2 cellular contexts compared by ENCODE assay signal in genomic region chr3:177960014-177960413, GRCh38.
A peak's percentile ranks its signal among the peaks of the same experiment; 100 is the strongest.
TF ChIP-seq lines count a peak whose summit lies in the region.

No MANE protein-coding gene starts in this region.

TF ChIP-seq in liver, 16 proteins besides CTCF, POLR2A, EP300 and RAD21 (continued from another document):
- TF ChIP-seq ATF3 (IDR thresholded peaks at IDR 0.05) = no peak
- no peak for TF ChIP-seq GABPA (IDR thresholded peaks at IDR 0.05 in 1 of 2, conservative IDR thresholded peaks at IDR 0.05 in 1 of 2)
- no peak for TF ChIP-seq HNF4G (IDR thresholded peaks at IDR 0.05)
- no peak for TF ChIP-seq SP1 (IDR thresholded peaks at IDR 0.05)
- peak in 1 of 2 donors; percentile 18 for TF ChIP-seq RXRA (IDR thresholded peaks at IDR 0.05)
- TF ChIP-seq, protein P1, sequence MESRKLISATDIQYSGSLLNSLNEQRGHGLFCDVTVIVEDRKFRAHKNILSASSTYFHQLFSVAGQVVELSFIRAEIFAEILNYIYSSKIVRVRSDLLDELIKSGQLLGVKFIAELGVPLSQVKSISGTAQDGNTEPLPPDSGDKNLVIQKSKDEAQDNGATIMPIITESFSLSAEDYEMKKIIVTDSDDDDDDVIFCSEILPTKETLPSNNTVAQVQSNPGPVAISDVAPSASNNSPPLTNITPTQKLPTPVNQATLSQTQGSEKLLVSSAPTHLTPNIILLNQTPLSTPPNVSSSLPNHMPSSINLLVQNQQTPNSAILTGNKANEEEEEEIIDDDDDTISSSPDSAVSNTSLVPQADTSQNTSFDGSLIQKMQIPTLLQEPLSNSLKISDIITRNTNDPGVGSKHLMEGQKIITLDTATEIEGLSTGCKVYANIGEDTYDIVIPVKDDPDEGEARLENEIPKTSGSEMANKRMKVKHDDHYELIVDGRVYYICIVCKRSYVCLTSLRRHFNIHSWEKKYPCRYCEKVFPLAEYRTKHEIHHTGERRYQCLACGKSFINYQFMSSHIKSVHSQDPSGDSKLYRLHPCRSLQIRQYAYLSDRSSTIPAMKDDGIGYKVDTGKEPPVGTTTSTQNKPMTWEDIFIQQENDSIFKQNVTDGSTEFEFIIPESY (IDR thresholded peaks at IDR 0.05) = no peak
- peak; percentile 12 for TF ChIP-seq NR2F2 (IDR thresholded peaks at IDR 0.05)
- no peak for TF ChIP-seq TAF1 (conservative IDR thresholded peaks at IDR 0.05)
- TF ChIP-seq HNF4A (conservative IDR thresholded peaks at IDR 0.05) = no peak

TF ChIP-seq in HepG2, 621 proteins besides CTCF, POLR2A, EP300 and RAD21 (continued from another document):
- no peak for TF ChIP-seq ZNF225 (CRISPR knock-in tag; IDR thresholded peaks at IDR 0.05)
- no peak for TF ChIP-seq RNF2 (conservative IDR thresholded peaks at IDR 0.05; ENCODE audit: low read depth)
- TF ChIP-seq ZNF770 (CRISPR knock-in tag; IDR thresholded peaks at IDR 0.05) = no peak
- no peak for TF ChIP-seq ZNF335 (CRISPR knock-in tag; IDR thresholded peaks at IDR 0.05)
- no peak for TF ChIP-seq CAMTA2 (CRISPR knock-in tag; IDR thresholded peaks at IDR 0.05; ENCODE audit: borderline replicate concordance)
- TF ChIP-seq RORA (CRISPR knock-in tag; IDR thresholded peaks at IDR 0.05) = no peak
- no peak for TF ChIP-seq NCOA5 (CRISPR knock-in tag; IDR thresholded peaks at IDR 0.05)
- no peak for TF ChIP-seq ZFP36L2 (CRISPR knock-in tag; IDR thresholded peaks at IDR 0.05)
- TF ChIP-seq SMAD3 (CRISPR knock-in tag; IDR thresholded peaks at IDR 0.05) = no peak
- no peak for TF ChIP-seq ISX (CRISPR knock-in tag; conservative IDR thresholded peaks at IDR 0.05)
